Comparison of ENCODE assay signal across 9 cellular contexts in genomic region chr20:33490934-33491656, GRCh38. TPM values are rescaled to one million over a fixed set of nuclear protein-coding genes. Genes with fewer than 3 reads are reported as not detected.
DNase-seq lines count a peak whose midpoint lies in the region; ATAC-seq, FAIRE-seq and TF ChIP-seq lines count a peak whose summit lies in the region.
"Had no signal": no experiment of that assay in that cellular context is flagged by ENCODE, and none has a peak within 500 bp of the region (broad histone marks: within the 10 kb centered on the region; RNA-seq: fewer than 3 reads in every experiment).

No MANE protein-coding gene starts in this region.

- H3K36me3 Mint-ChIP-seq in stimulated activated naive CD8-positive, alpha-beta T cell treated with anti-CD3 and anti-CD28 coated beads, Interleukin-15, Interleukin-2, amounts not matched to agents 100 ng/mL and 50 ng/mL, for 24 hours (ENCODE audit: low read depth) = no peaks in the 10 kb centered on the region

- H3K4me3 ChIP-seq in K562 = peak overlapping the region; percentile 94
- peak overlapping the region; percentile 58 for H3K4me3 ChIP-seq in mesendoderm (ENCODE audit: low read length)

- H3K27me3 Mint-ChIP-seq in stimulated activated naive CD8-positive, alpha-beta T cell treated with anti-CD3 and anti-CD28 coated beads, Interleukin-15, Interleukin-2, amounts not matched to agents 100 ng/mL and 50 ng/mL, for 24 hours = no peaks in the 10 kb centered on the region

- no peak overlapping the region for H3K18ac ChIP-seq in mesendoderm (ENCODE audit: low read length)

- no peaks in the 10 kb centered on the region for H3K9me3 Mint-ChIP-seq in stimulated activated naive CD8-positive, alpha-beta T cell treated with anti-CD3 and anti-CD28 coated beads, Interleukin-15, Interleukin-2, amounts not matched to agents 100 ng/mL and 50 ng/mL, for 24 hours

- CTCF ChIA-PET in K562 (lab: Yijun Ruan, JAX; ENCODE audit: low intra/inter-chr PET ratio) = no interaction called here

- BruUV-seq in K562 (replicated peaks; lab: Mats Ljungman, UMichigan) = TSS peak; percentile 59

- no peak for TF ChIP-seq CTCF in K562 (IDR thresholded peaks at IDR 0.05 in 2 of 3, conservative IDR thresholded peaks at IDR 0.05 in 1 of 3; ENCODE audit: insufficient read depth in 2 of 3, low read depth in 1 of 3, low read length in 3 of 3)

- peak overlapping the region; percentile 92 for H3K4me2 ChIP-seq in K562 (ENCODE audit: insufficient read depth, low read length)
- peak overlapping the region; percentile 94 for H3K4me2 ChIP-seq in mesendoderm (ENCODE audit: low read length)

- peaks cover 17% of the 10 kb centered on the region for H3K4me1 Mint-ChIP-seq in stimulated activated naive CD8-positive, alpha-beta T cell treated with anti-CD3 and anti-CD28 coated beads, Interleukin-15, Interleukin-2, amounts not matched to agents 100 ng/mL and 50 ng/mL, for 24 hours (ENCODE audit: low read depth)

- H4K8ac ChIP-seq in mesendoderm (ENCODE audit: low read depth, low read length) = no peak overlapping the region

- POLR2A ChIA-PET in K562 (lab: Yijun Ruan, JAX) = interaction anchor here (1.1 to 1.7 kb wide), 3 partner anchors 8 to 102 kb away, joined by 6 to 7 read pairs (median 7); no protein-coding TSS in a partner anchor

- no peak for TF ChIP-seq POLR2A in K562 (conservative IDR thresholded peaks at IDR 0.05)

- H3K36me3 ChIP-seq in K562 (ENCODE audit: control insufficient read depth, insufficient read depth, low read length) (no peaks in the 10 kb centered on the region), mesendoderm (ENCODE audit: control insufficient read depth, insufficient read depth, low read length) (no peaks in the 10 kb centered on the region)

- H3K27ac Mint-ChIP-seq in stimulated activated naive CD8-positive, alpha-beta T cell treated with anti-CD3 and anti-CD28 coated beads, Interleukin-15, Interleukin-2, amounts not matched to agents 100 ng/mL and 50 ng/mL, for 24 hours = peak overlapping the region; percentile 55

- H3K9me1 ChIP-seq in K562 (ENCODE audit: control insufficient read depth, insufficient read depth, low read length) = no peaks in the 10 kb centered on the region

- H3K56ac ChIP-seq in mesendoderm (ENCODE audit: low read length) = peak overlapping the region; percentile 83

- 36% methylated on average over 8 of the region's 8 CpGs for WGBS in K562 (ENCODE audit: insufficient coverage, low coverage, missing lambda C conversion rate)
- no CpG with 5 or more reads among the region's 8 CpGs for WGBS in mesendoderm (ENCODE audit: extremely low coverage, insufficient coverage, low lambda C conversion rate)

- H3K23ac ChIP-seq in mesendoderm (ENCODE audit: low read length) = no peak overlapping the region

- peaks cover 0 to 20% of the 10 kb centered on the region in 2 experiments; a peak in 3 of 5 replicates for H3K4me1 ChIP-seq in K562 (replicated peaks in 1 of 2; ENCODE audit: control insufficient read depth in 2 of 2, insufficient read depth in 2 of 2, low read length in 2 of 2)
- H3K4me1 ChIP-seq in mesendoderm (ENCODE audit: control insufficient read depth, low read depth, low read length) = peaks cover 3% of the 10 kb centered on the region

- H3K27ac ChIP-seq in K562 (ENCODE audit: extremely low read depth, low read depth, low read length) (peak overlapping the region; percentile 81), mesendoderm (ENCODE audit: low read depth, low read length) (no peak overlapping the region)

- H2AK5ac ChIP-seq in mesendoderm (ENCODE audit: low read length) = no peak overlapping the region

- H3K79me2 ChIP-seq in K562 (ENCODE audit: control insufficient read depth, insufficient read depth, low read length) (peaks cover 26% of the 10 kb centered on the region), mesendoderm (ENCODE audit: control insufficient read depth, insufficient read depth, low read length) (peaks cover 3% of the 10 kb centered on the region)

- in situ Hi-C loops in K562 (cut with MboI) = no loop called here

- no peak for FAIRE-seq in K562 (lab: Jason Lieb, UNC)
- FAIRE-seq: endometrium had no signal

- no peak overlapping the region for H2BK15ac ChIP-seq in mesendoderm (replicated peaks; ENCODE audit: low read depth)

- no peak for ATAC-seq in stimulated activated naive CD8-positive, alpha-beta T cell treated with anti-CD3 and anti-CD28 coated beads, Interleukin-15, Interleukin-2, amounts not matched to agents 100 U/mL and 50 U/mL, for 24 hours
- ATAC-seq in K562 = no peak
- ATAC-seq in HG02938 (IDR thresholded peaks at IDR 0.05; ENCODE audit: unreplicated experiment) = no peak
- ATAC-seq in HG03280 (IDR thresholded peaks at IDR 0.05; ENCODE audit: unreplicated experiment) = no peak

- no peak for TF ChIP-seq EP300 in K562 (IDR thresholded peaks at IDR 0.05; ENCODE audit: low read length)

- no peak overlapping the region for H4K5ac ChIP-seq in mesendoderm (ENCODE audit: low read length)

- H3K9ac ChIP-seq in K562 (ENCODE audit: insufficient read depth in 1 of 2, low read depth in 2 of 2, low read length in 2 of 2) (peak overlapping the region; percentile 81 to 91; a peak in 3 of 4 replicates), mesendoderm (ENCODE audit: low read length) (peak overlapping the region; percentile 82)

- H3K4me3 Mint-ChIP-seq in stimulated activated naive CD8-positive, alpha-beta T cell treated with anti-CD3 and anti-CD28 coated beads, Interleukin-15, Interleukin-2, amounts not matched to agents 100 ng/mL and 50 ng/mL, for 24 hours = peak overlapping the region; percentile 93

- TF ChIP-seq RAD21 in K562 (CRISPR knock-in tag; conservative IDR thresholded peaks at IDR 0.05 in 1 of 2, IDR thresholded peaks at IDR 0.05 in 1 of 2) = no peak

- peak overlapping the region; percentile 89 for H2AFZ ChIP-seq in K562 (ENCODE audit: low read depth, low read length)

- H3K4ac ChIP-seq in mesendoderm (ENCODE audit: low read depth, low read length) = no peak overlapping the region

- DNase-seq in stimulated activated naive CD8-positive, alpha-beta T cell treated with anti-CD3 and anti-CD28 coated beads, Interleukin-15, Interleukin-2, amounts not matched to agents 100 U/mL and 50 U/mL, for 24 hours = no peak
- DNase-seq in K562 (ENCODE audit: extremely low read depth in 1 of 4, low spot score in 3 of 4) (no peak), mesendoderm (no peak), HPDE6-E6E7 (ENCODE audit: extremely low spot score) (no peak), NCI-H226 (no peak)

- no peaks in the 10 kb centered on the region for H3K27me3 ChIP-seq in K562 (ENCODE audit: control insufficient read depth in 2 of 2, insufficient read depth in 2 of 2, low read length in 2 of 2)
- no peaks in the 10 kb centered on the region for H3K27me3 ChIP-seq in mesendoderm (ENCODE audit: insufficient read depth, low read length, poor library complexity)

- H2BK120ac ChIP-seq in mesendoderm (ENCODE audit: low read depth, low read length) = no peak overlapping the region

- no peak overlapping the region for H2BK5ac ChIP-seq in mesendoderm (ENCODE audit: low read length)

- no peaks in the 10 kb centered on the region for H4K20me1 ChIP-seq in K562 (replicated peaks; ENCODE audit: control insufficient read depth, insufficient read depth, low read length)

- H3K9me3 ChIP-seq in K562 (replicated peaks; ENCODE audit: control insufficient read depth, insufficient read depth, low read depth, low read length) = no peaks in the 10 kb centered on the region

- intact Hi-C loops in K562 (cut with micrococcal nuclease) = loop anchor here (5.0 kb wide), 1 partner anchor 501 kb away; the partner anchor contains the start of gene RALY

- H3K79me1 ChIP-seq in mesendoderm (ENCODE audit: low read length) = peaks cover 4% of the 10 kb centered on the region

TF ChIP-seq in K562, 482 proteins besides CTCF, POLR2A, EP300 and RAD21 (continues in another document):
- no peak for TF ChIP-seq KLF13 (tag; IDR thresholded peaks at IDR 0.05; ENCODE audit: borderline replicate concordance, low read depth)

RNA-seq across cellular contexts. Expression of gene CBFA2T2, which starts 1.2 kb away (rescaled TPM):
- 24.3 and 29.1 TPM in 2 replicates for total RNA-seq in K562 (2011; cell fraction: chromatin; rRNA removed; ENCODE audit: low replicate concordance)
- 10.5 and 11.7 TPM in 2 replicates for total RNA-seq in K562 (2011; cell fraction: nucleolus; rRNA removed)
- total RNA-seq in K562 (2011; cell fraction: nucleoplasm; rRNA removed) = 19.6 and 24.3 TPM in 2 replicates
- total RNA-seq in K562 (2014; rRNA removed) (2.9 and 4.4 TPM in 2 replicates), K562 (2014; rRNA removed; fragmentation: Illumina TruSeq; extraction: Trizol) (3.2 and 5.2 TPM in 2 replicates), K562 (2015; rRNA removed; fragmentation: Illumina TruSeq; extraction: Trizol) (5.8 and 6.8 TPM in 2 replicates), K562 (2021) (8.6 and 9.7 TPM in 2 replicates)
- polyA plus RNA-seq in K562 (2011; rRNA removed) (9.6 and 15.6 TPM in 2 replicates), K562 (2014; fragmentation: Illumina TruSeq; extraction: Trizol) (7.3 and 8.2 TPM in 2 replicates), K562 (2014; fragmentation: Nextera tagmentation; extraction: Ambion mirVana) (under 1 TPM; 0.27 to 0.41 TPM), K562 (2014; rRNA removed) (7.8 and 8.8 TPM in 2 replicates)
- 10.8 and 12.4 TPM in 2 replicates for polyA plus RNA-seq in K562 (2011; cell fraction: cytosol; rRNA removed)
- polyA plus RNA-seq in K562 (2011; cell fraction: nucleus; rRNA removed) = 29.5 and 31.2 TPM in 2 replicates
- polyA plus RNA-seq in K562 (2012) = 7.4 and 9.3 TPM in 2 replicates
- polyA minus RNA-seq in K562 (2011; rRNA and poly(A)+ RNA removed) = 10.6 and 12.2 TPM in 2 replicates
- 7.3 and 11.4 TPM in 2 replicates for polyA minus RNA-seq in K562 (2011; cell fraction: cytosol; rRNA and poly(A)+ RNA removed)
- 3.8 and 7.2 TPM in 2 replicates for polyA minus RNA-seq in K562 (2011; cell fraction: nucleus; rRNA and poly(A)+ RNA removed)
- polyA plus RNA-seq in mesendoderm (2013, experiment 1 of 2) = 4.0 TPM
- polyA plus RNA-seq in mesendoderm (2013, experiment 2 of 2) = 4.2 TPM

RNA-seq across cellular contexts. Expression of gene SNTA1, which starts 47.5 kb away (rescaled TPM):
- 5.9 and 12.0 TPM in 2 replicates for total RNA-seq in K562 (2011; cell fraction: chromatin; rRNA removed; ENCODE audit: low replicate concordance)
- 13.7 and 14.1 TPM in 2 replicates for total RNA-seq in K562 (2011; cell fraction: nucleolus; rRNA removed)
- 10.3 and 11.0 TPM in 2 replicates for total RNA-seq in K562 (2011; cell fraction: nucleoplasm; rRNA removed)
- total RNA-seq in K562 (2014; rRNA removed) (40.8 and 50.9 TPM in 2 replicates), K562 (2014; rRNA removed; fragmentation: Illumina TruSeq; extraction: Trizol) (9.1 and 9.8 TPM in 2 replicates), K562 (2015; rRNA removed; fragmentation: Illumina TruSeq; extraction: Trizol) (19.6 and 20.3 TPM in 2 replicates), K562 (2021) (35.3 and 35.4 TPM in 2 replicates)
- polyA plus RNA-seq in K562 (2011; rRNA removed) (20.2 and 22.1 TPM in 2 replicates), K562 (2014; fragmentation: Illumina TruSeq; extraction: Trizol) (21.2 and 23.5 TPM in 2 replicates), K562 (2014; fragmentation: Nextera tagmentation; extraction: Ambion mirVana) (1 to 10 TPM; 1.2 to 2.0 TPM), K562 (2014; rRNA removed) (30.7 and 32.9 TPM in 2 replicates)
- 28.9 and 54.5 TPM in 2 replicates for polyA plus RNA-seq in K562 (2011; cell fraction: cytosol; rRNA removed)
- 13.7 and 18.7 TPM in 2 replicates for polyA plus RNA-seq in K562 (2011; cell fraction: nucleus; rRNA removed)
- polyA plus RNA-seq in K562 (2012) = 22.4 and 26.1 TPM in 2 replicates
- polyA minus RNA-seq in K562 (2011; rRNA and poly(A)+ RNA removed) = 8.0 and 13.9 TPM in 2 replicates
- 15.7 and 15.9 TPM in 2 replicates for polyA minus RNA-seq in K562 (2011; cell fraction: cytosol; rRNA and poly(A)+ RNA removed)
- polyA minus RNA-seq in K562 (2011; cell fraction: nucleus; rRNA and poly(A)+ RNA removed) = 3.5 and 4.8 TPM in 2 replicates
- 2.2 TPM for polyA plus RNA-seq in mesendoderm (2013, experiment 1 of 2)
- polyA plus RNA-seq in mesendoderm (2013, experiment 2 of 2) = 2.7 TPM
